Comparison of ENCODE assay signal across 1 cellular context in genomic region chr15:41115652-41116115, GRCh38.
A peak's percentile ranks its signal among the peaks of the same experiment; 100 is the strongest.
TF ChIP-seq lines count a peak whose summit lies in the region.

No MANE protein-coding gene starts in this region.

TF ChIP-seq in K562, 482 proteins besides CTCF, POLR2A, EP300 and RAD21 (continued from another document):
- TF ChIP-seq ARID4B (CRISPR knock-in tag; IDR thresholded peaks at IDR 0.05) (peak; percentile 74; the same call in 1 of the 2 replicates), ELF2 (CRISPR knock-in tag; IDR thresholded peaks at IDR 0.05) (no peak), FOXA1 (IDR thresholded peaks at IDR 0.05; ENCODE audit: borderline replicate concordance) (no peak), ZNF324 (CRISPR knock-in tag; IDR thresholded peaks at IDR 0.05) (no peak), ZNF143 (CRISPR knock-in tag; IDR thresholded peaks at IDR 0.05) (no peak), NFE2 (IDR thresholded peaks at IDR 0.05; ENCODE audit: low read depth) (no peak), POLR2AphosphoS2 (IDR thresholded peaks at IDR 0.05; ENCODE audit: low read length) (no peak), ZNF778 (CRISPR knock-in tag; IDR thresholded peaks at IDR 0.05) (no peak), UBTF (IDR thresholded peaks at IDR 0.05; ENCODE audit: borderline replicate concordance in 1 of 2, low read depth in 2 of 2, low read length in 2 of 2) (0 out of 4 replicates have a peak, but pooled peaks of 1 of the 2 experiments have one; percentile 9), ZNF511 (CRISPR knock-in tag; IDR thresholded peaks at IDR 0.05) (no peak; the same call in 1 of the 2 replicates), POLR2AphosphoS5 (IDR thresholded peaks at IDR 0.05; ENCODE audit: control insufficient read depth, insufficient read depth, low read depth, low read length) (peak; percentile 9; the same call in 1 of the 2 replicates), ZNF696 (CRISPR knock-in tag; conservative IDR thresholded peaks at IDR 0.05) (no peak), ZNF23 (CRISPR knock-in tag; IDR thresholded peaks at IDR 0.05) (no peak), PHF20 (IDR thresholded peaks at IDR 0.05; ENCODE audit: partially characterized antibody) (no peak), ZNF583 (CRISPR knock-in tag; IDR thresholded peaks at IDR 0.05) (no peak), SP2 (IDR thresholded peaks at IDR 0.05; ENCODE audit: extremely low read depth, low read depth, low read length, poor library complexity, severe bottlenecking) (no peak), RHOXF2B (CRISPR knock-in tag; conservative IDR thresholded peaks at IDR 0.05) (no peak), SMARCA5 (IDR thresholded peaks at IDR 0.05) (no peak), FOXA3 (CRISPR knock-in tag; conservative IDR thresholded peaks at IDR 0.05 in 1 of 2, IDR thresholded peaks at IDR 0.05 in 1 of 2) (no peak), ZNF57 (CRISPR knock-in tag; IDR thresholded peaks at IDR 0.05) (no peak), NR2C1 (IDR thresholded peaks at IDR 0.05) (peak; percentile 83), NR2C1 (tag; IDR thresholded peaks at IDR 0.05) (peak; percentile 87), FOXO4 (CRISPR knock-in tag; IDR thresholded peaks at IDR 0.05) (no peak), XRCC5 (IDR thresholded peaks at IDR 0.05; ENCODE audit: low read depth, low read length) (no peak), ZNF232 (CRISPR knock-in tag; IDR thresholded peaks at IDR 0.05) (no peak)
- TF ChIP-seq, protein P1, sequence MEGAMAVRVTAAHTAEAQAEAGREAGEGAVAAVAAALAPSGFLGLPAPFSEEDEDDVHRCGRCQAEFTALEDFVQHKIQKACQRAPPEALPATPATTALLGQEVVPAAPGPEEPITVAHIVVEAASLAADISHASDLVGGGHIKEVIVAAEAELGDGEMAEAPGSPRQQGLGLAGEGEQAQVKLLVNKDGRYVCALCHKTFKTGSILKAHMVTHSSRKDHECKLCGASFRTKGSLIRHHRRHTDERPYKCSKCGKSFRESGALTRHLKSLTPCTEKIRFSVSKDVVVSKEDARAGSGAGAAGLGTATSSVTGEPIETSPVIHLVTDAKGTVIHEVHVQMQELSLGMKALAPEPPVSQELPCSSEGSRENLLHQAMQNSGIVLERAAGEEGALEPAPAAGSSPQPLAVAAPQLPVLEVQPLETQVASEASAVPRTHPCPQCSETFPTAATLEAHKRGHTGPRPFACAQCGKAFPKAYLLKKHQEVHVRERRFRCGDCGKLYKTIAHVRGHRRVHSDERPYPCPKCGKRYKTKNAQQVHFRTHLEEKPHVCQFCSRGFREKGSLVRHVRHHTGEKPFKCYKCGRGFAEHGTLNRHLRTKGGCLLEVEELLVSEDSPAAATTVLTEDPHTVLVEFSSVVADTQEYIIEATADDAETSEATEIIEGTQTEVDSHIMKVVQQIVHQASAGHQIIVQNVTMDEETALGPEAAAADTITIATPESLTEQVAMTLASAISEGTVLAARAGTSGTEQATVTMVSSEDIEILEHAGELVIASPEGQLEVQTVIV (CRISPR knock-in tag; IDR thresholded peaks at IDR 0.05; ENCODE audit: borderline replicate concordance), result no peak
